Comparison of ENCODE assay signal across 38 cellular contexts in genomic region chr1:45716700-45717099, GRCh38.
"Had no signal": no experiment of that assay in that cellular context is flagged by ENCODE, and none has a peak within 500 bp of the region (broad histone marks: within the 10 kb centered on the region; RNA-seq: fewer than 3 reads in every experiment).

No MANE protein-coding gene starts in this region.

- DNase-seq: activated CD4-positive, alpha-beta memory T cell treated with anti-CD3 and anti-CD28 coated beads, Interleukin-2, amount 10 ng/mL, durations not matched to agents 7 days and 5 days; activated CD4-positive, alpha-beta T cell treated with anti-CD3 and anti-CD28 coated beads for 1 hour; activated CD4-positive, alpha-beta T cell treated with anti-CD3 and anti-CD28 coated beads for 36 hours; activated CD4-positive, alpha-beta T cell treated with anti-CD3 and anti-CD28 coated beads for 48 hours; activated CD4-positive, alpha-beta T cell treated with anti-CD3 and anti-CD28 coated beads, Interleukin-2, amount 10 ng/mL, durations not matched to agents 7 days and 5 days; activated CD4-positive, alpha-beta T cell treated with anti-CD3 and anti-CD28 coated beads, Interleukin-2, amount 50 U/mL, for 48 hours; activated CD4-positive, CD25-positive, alpha-beta regulatory T cell; activated CD8-positive, alpha-beta memory T cell treated with anti-CD3 and anti-CD28 coated beads for 24 hours; activated CD8-positive, alpha-beta memory T cell treated with anti-CD3 and anti-CD28 coated beads, Interleukin-2, amount 10 ng/mL, durations not matched to agents 7 days and 5 days; activated CD8-positive, alpha-beta memory T cell treated with anti-CD3 and anti-CD28 coated beads, Interleukin-2, amount 50 U/mL, for 48 hours; activated CD8-positive, alpha-beta T cell treated with anti-CD3 and anti-CD28 coated beads, Interleukin-2, amount 10 ng/mL, durations not matched to agents 7 days and 5 days; activated effector memory CD4-positive, alpha-beta T cell treated with Interleukin-2 at 50 U/mL for 16 hours; activated gamma-delta T cell; activated naive CD4-positive, alpha-beta T cell treated with anti-CD3 and anti-CD28 coated beads, Interleukin-2, amount 10 ng/mL, durations not matched to agents 7 days and 5 days; activated naive CD4-positive, alpha-beta T cell treated with Interleukin-2 at 50 U/mL for 16 hours; activated naive CD8-positive, alpha-beta T cell treated with anti-CD3 and anti-CD28 coated beads, Interleukin-2, amount 10 ng/mL, durations not matched to agents 7 days and 5 days; activated naive CD8-positive, alpha-beta T cell treated with anti-CD3 and anti-CD28 coated beads, Interleukin-2, amount 50 U/mL, for 24 hours; activated T-cell treated with anti-CD3 and anti-CD28 coated beads, Interleukin-2, amount 50 U/mL, for 24 hours; activated T-cell treated with anti-CD3 and anti-CD28 coated beads, Interleukin-2, amount 50 U/mL, for 48 hours; amygdala; anterior cingulate cortex; caudate nucleus; cerebellar nuclear complex; T-helper 1 cell; T-helper 2 cell; T-helper 9 cell had no signal

- H3K27ac ChIP-seq: ascending aorta, cardiac muscle cell, VCaP had no signal

- ATAC-seq: activated CD4-positive, alpha-beta T cell treated with anti-CD3 and anti-CD28 coated beads for 36 hours; activated CD4-positive, CD25-positive, alpha-beta regulatory T cell treated with anti-CD3 and anti-CD28 coated beads, Interleukin-2, amount 50 U/mL, for 24 hours; activated CD8-positive, alpha-beta memory T cell treated with anti-CD3 and anti-CD28 coated beads, Interleukin-2, amount 10 ng/mL, durations not matched to agents 7 days and 5 days; activated CD8-positive, alpha-beta T cell treated with anti-CD3 and anti-CD28 coated beads, Interleukin-2, amount 10 ng/mL, durations not matched to agents 7 days and 5 days; activated naive CD8-positive, alpha-beta T cell treated with anti-CD3 and anti-CD28 coated beads, Interleukin-2, amount 50 U/mL, for 24 hours had no signal

- FAIRE-seq: bronchial epithelial cell, TTC549 had no signal

- H3K27me3 Mint-ChIP-seq: activated CD4-positive, alpha-beta memory T cell treated with anti-CD3 and anti-CD28 coated beads, Interleukin-2, amount 10 ng/mL, durations not matched to agents 7 days and 5 days; activated CD4-positive, alpha-beta T cell treated with anti-CD3 and anti-CD28 coated beads for 36 hours; activated CD4-positive, alpha-beta T cell treated with anti-CD3 and anti-CD28 coated beads, Interleukin-2, amount 10 ng/mL, durations not matched to agents 7 days and 5 days; activated CD8-positive, alpha-beta memory T cell treated with anti-CD3 and anti-CD28 coated beads, Interleukin-2, amount 10 ng/mL, durations not matched to agents 7 days and 5 days; activated naive CD4-positive, alpha-beta T cell treated with anti-CD3 and anti-CD28 coated beads, Interleukin-2, amount 10 ng/mL, durations not matched to agents 7 days and 5 days; activated naive CD8-positive, alpha-beta T cell; activated naive CD8-positive, alpha-beta T cell treated with anti-CD3 and anti-CD28 coated beads, Interleukin-2, amount 10 ng/mL, durations not matched to agents 7 days and 5 days; activated naive CD8-positive, alpha-beta T cell treated with anti-CD3 and anti-CD28 coated beads, Interleukin-2, amount 50 U/mL, for 24 hours; activated T-cell treated with anti-CD3 and anti-CD28 coated beads, Interleukin-2, amount 50 U/mL, for 24 hours; brain; central memory CD8-positive, alpha-beta T cell had no signal

- H3K4me1 Mint-ChIP-seq: activated CD4-positive, alpha-beta memory T cell treated with anti-CD3 and anti-CD28 coated beads, Interleukin-2, amount 10 ng/mL, durations not matched to agents 7 days and 5 days; activated CD4-positive, alpha-beta T cell treated with anti-CD3 and anti-CD28 coated beads for 36 hours; activated CD4-positive, alpha-beta T cell treated with anti-CD3 and anti-CD28 coated beads, Interleukin-2, amount 10 ng/mL, durations not matched to agents 7 days and 5 days; activated CD8-positive, alpha-beta memory T cell treated with anti-CD3 and anti-CD28 coated beads, Interleukin-2, amount 10 ng/mL, durations not matched to agents 7 days and 5 days; activated naive CD4-positive, alpha-beta T cell treated with anti-CD3 and anti-CD28 coated beads, Interleukin-2, amount 10 ng/mL, durations not matched to agents 7 days and 5 days; activated naive CD8-positive, alpha-beta T cell treated with anti-CD3 and anti-CD28 coated beads, Interleukin-2, amount 10 ng/mL, durations not matched to agents 7 days and 5 days; activated naive CD8-positive, alpha-beta T cell treated with anti-CD3 and anti-CD28 coated beads, Interleukin-2, amount 50 U/mL, for 24 hours; brain; central memory CD8-positive, alpha-beta T cell had no signal

- H3K27me3 ChIP-seq: ascending aorta, cardiac muscle cell had no signal

- H3K27ac Mint-ChIP-seq: activated CD4-positive, alpha-beta memory T cell treated with anti-CD3 and anti-CD28 coated beads, Interleukin-2, amount 10 ng/mL, durations not matched to agents 7 days and 5 days; activated CD4-positive, alpha-beta T cell treated with anti-CD3 and anti-CD28 coated beads for 36 hours; activated CD4-positive, alpha-beta T cell treated with anti-CD3 and anti-CD28 coated beads, Interleukin-2, amount 10 ng/mL, durations not matched to agents 7 days and 5 days; activated CD8-positive, alpha-beta memory T cell treated with anti-CD3 and anti-CD28 coated beads, Interleukin-2, amount 10 ng/mL, durations not matched to agents 7 days and 5 days; activated CD8-positive, alpha-beta T cell treated with anti-CD3 and anti-CD28 coated beads, Interleukin-2, amount 10 ng/mL, durations not matched to agents 7 days and 5 days; activated naive CD4-positive, alpha-beta T cell treated with anti-CD3 and anti-CD28 coated beads, Interleukin-2, amount 10 ng/mL, durations not matched to agents 7 days and 5 days; activated naive CD8-positive, alpha-beta T cell; activated naive CD8-positive, alpha-beta T cell treated with anti-CD3 and anti-CD28 coated beads, Interleukin-2, amount 10 ng/mL, durations not matched to agents 7 days and 5 days; activated naive CD8-positive, alpha-beta T cell treated with anti-CD3 and anti-CD28 coated beads, Interleukin-2, amount 50 U/mL, for 24 hours; activated T-cell treated with anti-CD3 and anti-CD28 coated beads, Interleukin-2, amount 50 U/mL, for 24 hours; activated T-helper 2 cell treated with anti-CD3 and anti-CD28 coated beads, Interferon-gamma antibody, Interleukin-2, Interleukin-4, amounts not matched to agents 10 μg/mL and 5 μg/mL and 100 μg/mL, durations not matched to agents 14 hours and 24 hours and 36 hours; brain; T-helper 1 cell treated with Interleukin-12 subunit alpha and Interleukin-12 subunit beta and Interleukin-4 antibody, amounts not matched to agents 30 μg/mL and 1 μg/mL, for 36 hours; T-helper 2 cell treated with Interferon-gamma antibody and Interleukin-4, amounts not matched to agents 5 μg/mL and 100 μg/mL, for 36 hours had no signal

- H3K4me3 Mint-ChIP-seq: activated CD4-positive, alpha-beta memory T cell treated with anti-CD3 and anti-CD28 coated beads, Interleukin-2, amount 10 ng/mL, durations not matched to agents 7 days and 5 days; activated CD4-positive, alpha-beta T cell treated with anti-CD3 and anti-CD28 coated beads for 36 hours; activated CD4-positive, alpha-beta T cell treated with anti-CD3 and anti-CD28 coated beads, Interleukin-2, amount 10 ng/mL, durations not matched to agents 7 days and 5 days; activated CD8-positive, alpha-beta memory T cell treated with anti-CD3 and anti-CD28 coated beads, Interleukin-2, amount 10 ng/mL, durations not matched to agents 7 days and 5 days; activated CD8-positive, alpha-beta T cell treated with anti-CD3 and anti-CD28 coated beads, Interleukin-2, amount 10 ng/mL, durations not matched to agents 7 days and 5 days; activated naive CD4-positive, alpha-beta T cell treated with anti-CD3 and anti-CD28 coated beads, Interleukin-2, amount 10 ng/mL, durations not matched to agents 7 days and 5 days; activated naive CD8-positive, alpha-beta T cell; activated naive CD8-positive, alpha-beta T cell treated with anti-CD3 and anti-CD28 coated beads, Interleukin-2, amount 10 ng/mL, durations not matched to agents 7 days and 5 days; activated naive CD8-positive, alpha-beta T cell treated with anti-CD3 and anti-CD28 coated beads, Interleukin-2, amount 50 U/mL, for 24 hours; activated T-cell treated with anti-CD3 and anti-CD28 coated beads, Interleukin-2, amount 50 U/mL, for 24 hours; brain; central memory CD8-positive, alpha-beta T cell; T-helper 1 cell treated with Interleukin-12 subunit alpha and Interleukin-12 subunit beta and Interleukin-4 antibody, amounts not matched to agents 30 μg/mL and 1 μg/mL, for 36 hours; T-helper 2 cell treated with Interferon-gamma antibody and Interleukin-4, amounts not matched to agents 5 μg/mL and 100 μg/mL, for 36 hours had no signal

- H3K9me3 Mint-ChIP-seq: activated CD4-positive, alpha-beta memory T cell treated with anti-CD3 and anti-CD28 coated beads, Interleukin-2, amount 10 ng/mL, durations not matched to agents 7 days and 5 days; activated CD4-positive, alpha-beta T cell treated with anti-CD3 and anti-CD28 coated beads, Interleukin-2, amount 10 ng/mL, durations not matched to agents 7 days and 5 days; activated naive CD4-positive, alpha-beta T cell treated with anti-CD3 and anti-CD28 coated beads, Interleukin-2, amount 10 ng/mL, durations not matched to agents 7 days and 5 days; activated naive CD8-positive, alpha-beta T cell treated with anti-CD3 and anti-CD28 coated beads, Interleukin-2, amount 10 ng/mL, durations not matched to agents 7 days and 5 days; activated naive CD8-positive, alpha-beta T cell treated with anti-CD3 and anti-CD28 coated beads, Interleukin-2, amount 50 U/mL, for 24 hours; activated T-cell treated with anti-CD3 and anti-CD28 coated beads, Interleukin-2, amount 50 U/mL, for 24 hours; activated T-helper 2 cell treated with anti-CD3 and anti-CD28 coated beads, Interferon-gamma antibody, Interleukin-2, Interleukin-4, amounts not matched to agents 10 μg/mL and 5 μg/mL and 100 μg/mL, durations not matched to agents 14 hours and 24 hours and 36 hours; brain; central memory CD8-positive, alpha-beta T cell; T-helper 1 cell treated with Interleukin-12 subunit alpha and Interleukin-12 subunit beta and Interleukin-4 antibody, amounts not matched to agents 30 μg/mL and 1 μg/mL, for 36 hours; T-helper 2 cell treated with Interferon-gamma antibody and Interleukin-4, amounts not matched to agents 5 μg/mL and 100 μg/mL, for 36 hours had no signal

- H3K4me3 ChIP-seq: ascending aorta, cardiac muscle cell had no signal

- H3K4me1 ChIP-seq: ascending aorta had no signal

- H3K9me3 ChIP-seq: ascending aorta had no signal
